Comparison of ENCODE assay signal across 11 cellular contexts in the genomic region with DNA sequence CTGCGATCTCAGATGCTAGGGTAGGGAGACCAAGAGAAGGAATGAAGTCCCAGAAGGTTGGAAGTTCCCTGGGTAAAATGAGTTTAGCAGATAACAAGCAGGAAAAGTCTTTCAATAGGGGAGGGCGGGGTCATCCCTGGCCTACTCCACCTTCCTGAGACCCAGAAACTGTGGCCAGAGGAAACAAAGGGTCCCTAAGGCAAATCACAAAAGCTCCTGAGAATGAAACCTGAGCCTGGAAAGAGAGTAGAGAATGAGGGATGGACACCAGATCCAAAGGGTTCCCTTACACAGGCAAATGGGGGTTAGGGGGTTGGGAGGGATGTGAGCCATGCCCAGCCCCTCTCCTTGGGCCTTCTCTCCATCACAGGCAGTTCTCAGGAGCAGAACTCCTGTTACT. TPM values are rescaled to one million over a fixed set of nuclear protein-coding genes. Genes with fewer than 3 reads are reported as not detected.
A peak's percentile ranks its signal among the peaks of the same experiment; 100 is the strongest.
DNase-seq lines count a peak whose midpoint lies in the region; TF ChIP-seq lines count a peak whose summit lies in the region.
"Had no signal": no experiment of that assay in that cellular context is flagged by ENCODE, and none has a peak within 500 bp of the region (broad histone marks: within the 10 kb centered on the region; RNA-seq: fewer than 3 reads in every experiment).

No MANE protein-coding gene starts in this region.

- peaks cover 28% of the 10 kb centered on the region for H3K27me3 Mint-ChIP-seq in dendritic cell treated with granulocyte-macrophage colony-stimulating factor and Interleukin-4, amounts not matched to agents 40 ng/mL and 50 ng/mL, for 4 days
- H3K27me3 Mint-ChIP-seq: stimulated activated naive CD8-positive, alpha-beta T cell treated with anti-CD3 and anti-CD28 coated beads, Interleukin-15, Interleukin-2, amounts not matched to agents 100 ng/mL and 50 ng/mL, for 24 hours had no signal

- H3K4me1 Mint-ChIP-seq in dendritic cell treated with granulocyte-macrophage colony-stimulating factor and Interleukin-4, amounts not matched to agents 40 ng/mL and 50 ng/mL, for 4 days (ENCODE audit: low read depth): peaks cover 83% of the 10 kb centered on the region

- H3K4me3 ChIP-seq in Loucy (ENCODE audit: low read length, poor library complexity, severe bottlenecking) (no peak overlapping the region), mesodermal cell (ENCODE audit: extremely low read depth, insufficient read depth, low read length, poor library complexity, severe bottlenecking) (no peak overlapping the region), testis (no peak overlapping the region)

- H3K79me2 ChIP-seq in Loucy (ENCODE audit: insufficient read depth, low read length): no peaks in the 10 kb centered on the region

- H3K9ac ChIP-seq in Loucy (ENCODE audit: low read depth, low read length, poor library complexity, severe bottlenecking): peak overlapping the region; percentile 69

- H3K9me2 ChIP-seq in Loucy (replicated peaks; ENCODE audit: low read depth, low read length): no peaks in the 10 kb centered on the region

- TF ChIP-seq CTCF in Loucy (conservative IDR thresholded peaks at IDR 0.05; ENCODE audit: low read length) (no peak), testis (IDR thresholded peaks at IDR 0.05) (no peak)

- DNase-seq in testis: no peak
- DNase-seq in GOT3 (lab: John Stamatoyannopoulos, UW): no peak
- no peak for DNase-seq in NK-92 (lab: John Stamatoyannopoulos, UW; ENCODE audit: unreplicated experiment)
- no peak for DNase-seq in NCI-H524 treated with DMSO at 0.1 percent for 48 hours (lab: John Stamatoyannopoulos, UW)
- DNase-seq in SKM-1 (lab: John Stamatoyannopoulos, UW; ENCODE audit: unreplicated experiment): no peak
- DNase-seq: NCI-H1048, PC-3 had no signal

- peak overlapping the region; percentile 97 for H3K27ac Mint-ChIP-seq in dendritic cell treated with granulocyte-macrophage colony-stimulating factor and Interleukin-4, amounts not matched to agents 40 ng/mL and 50 ng/mL, for 4 days

- H3K27ac ChIP-seq in mesodermal cell (ENCODE audit: low read depth, low read length, severe bottlenecking) (peak overlapping the region; percentile 89), testis (peak overlapping the region; percentile 93 to 99)

- H3K9me3 ChIP-seq in Loucy (ENCODE audit: insufficient read depth, low read depth, low read length): no peaks in the 10 kb centered on the region
- no peaks in the 10 kb centered on the region for H3K9me3 ChIP-seq in mesodermal cell (ENCODE audit: control insufficient read depth, low read length)
- no peaks in the 10 kb centered on the region for H3K9me3 ChIP-seq in testis

- H3K27me3 ChIP-seq in Loucy (ENCODE audit: insufficient read depth, low read length, poor library complexity, severe bottlenecking): no peaks in the 10 kb centered on the region
- no peaks in the 10 kb centered on the region for H3K27me3 ChIP-seq in testis

- H3K36me3 ChIP-seq in Loucy (ENCODE audit: insufficient read depth, low read length) (no peaks in the 10 kb centered on the region), mesodermal cell (ENCODE audit: control insufficient read depth, insufficient read depth, low read length) (no peaks in the 10 kb centered on the region), testis (ENCODE audit: low read depth, missing control alignments) (no peaks in the 10 kb centered on the region)

- H2AFZ ChIP-seq in Loucy (ENCODE audit: low read length): 0 out of 2 replicates have a peak overlapping the region, but pooled peaks have one; percentile 15

- no peaks in the 10 kb centered on the region for H3K9me3 Mint-ChIP-seq in dendritic cell treated with granulocyte-macrophage colony-stimulating factor and Interleukin-4, amounts not matched to agents 40 ng/mL and 50 ng/mL, for 4 days
- H3K9me3 Mint-ChIP-seq: stimulated activated naive CD8-positive, alpha-beta T cell treated with anti-CD3 and anti-CD28 coated beads, Interleukin-15, Interleukin-2, amounts not matched to agents 100 ng/mL and 50 ng/mL, for 24 hours had no signal

- H3F3A ChIP-seq in Loucy (ENCODE audit: low read depth): no peaks in the 10 kb centered on the region

- no peaks in the 10 kb centered on the region for H3K36me3 Mint-ChIP-seq in dendritic cell treated with granulocyte-macrophage colony-stimulating factor and Interleukin-4, amounts not matched to agents 40 ng/mL and 50 ng/mL, for 4 days (ENCODE audit: low read depth)

- 80% methylated on average over 1 of the region's 2 CpGs; no CpG with 5 or more reads in 1 of the 2 experiments for WGBS in mesodermal cell (ENCODE audit: insufficient coverage in 2 of 2), 2 experiments
- 78 to 92% methylated on average over 2 of the region's 2 CpGs for WGBS in testis, 2 donors

- TF ChIP-seq POLR2A in testis (IDR thresholded peaks at IDR 0.05): no peak

- no peaks in the 10 kb centered on the region for H4K20me1 ChIP-seq in Loucy (ENCODE audit: insufficient read depth, low read length, poor library complexity, severe bottlenecking)

- no peak overlapping the region for H3K4me2 ChIP-seq in Loucy (ENCODE audit: low read depth, low read length, poor library complexity, severe bottlenecking)

- no peak overlapping the region for H3K4me3 Mint-ChIP-seq in dendritic cell treated with granulocyte-macrophage colony-stimulating factor and Interleukin-4, amounts not matched to agents 40 ng/mL and 50 ng/mL, for 4 days
- H3K4me3 Mint-ChIP-seq: stimulated activated naive CD8-positive, alpha-beta T cell treated with anti-CD3 and anti-CD28 coated beads, Interleukin-15, Interleukin-2, amounts not matched to agents 100 ng/mL and 50 ng/mL, for 24 hours had no signal

- H3K4me1 ChIP-seq in Loucy (ENCODE audit: insufficient read depth, low read length, poor library complexity, severe bottlenecking) (peaks cover 57% of the 10 kb centered on the region), mesodermal cell (ENCODE audit: control insufficient read depth, insufficient read depth, low read length, poor library complexity, severe bottlenecking) (peaks cover 65% of the 10 kb centered on the region), testis (peaks cover 91% of the 10 kb centered on the region)

- intact Hi-C loops in dendritic cell treated with granulocyte-macrophage colony-stimulating factor and Interleukin-4, amounts not matched to agents 40 ng/mL and 50 ng/mL, for 4 days (cut with micrococcal nuclease): loop anchor here (2.0 kb wide), 1 partner anchor 13 kb away; no protein-coding TSS in a partner anchor
- intact Hi-C loops in testis (cut with DNase I; ENCODE audit: low total_unique reads): no loop called here

RNA-seq across cellular contexts. Expression of gene NR1D1, which starts 9.6 kb away (rescaled TPM):
- polyA plus RNA-seq in mesodermal cell (2013, experiment 1 of 2): 8.1 TPM
- polyA plus RNA-seq in mesodermal cell (2013, experiment 2 of 2): 6.0 TPM
- 10 to 100 TPM; 14.4 to 23.6 TPM for total RNA-seq in testis
- polyA plus RNA-seq in testis (ENCODE audit: insufficient read depth, low read depth, low replicate concordance): 9.8 TPM

RNA-seq across cellular contexts. Expression of gene MSL1, which starts 11.7 kb away (rescaled TPM):
- polyA plus RNA-seq in mesodermal cell (2013, experiment 1 of 2): 81.0 TPM
- 79.8 TPM for polyA plus RNA-seq in mesodermal cell (2013, experiment 2 of 2)
- 100 to 1,000 TPM; 129 to 161 TPM for total RNA-seq in testis
- polyA plus RNA-seq in testis (ENCODE audit: insufficient read depth, low read depth, low replicate concordance): 157 TPM

RNA-seq across cellular contexts. Expression of gene CASC3, which starts 30.3 kb away (rescaled TPM):
- 75.2 TPM for polyA plus RNA-seq in mesodermal cell (2013, experiment 1 of 2)
- 72.6 TPM for polyA plus RNA-seq in mesodermal cell (2013, experiment 2 of 2)
- total RNA-seq in testis: 100 to 1,000 TPM; 123 to 132 TPM
- polyA plus RNA-seq in testis (ENCODE audit: insufficient read depth, low read depth, low replicate concordance): 143 TPM

RNA-seq across cellular contexts. Expression of gene THRA, which starts 47.3 kb away (rescaled TPM):
- polyA plus RNA-seq in mesodermal cell (2013, experiment 1 of 2): 20.7 TPM
- polyA plus RNA-seq in mesodermal cell (2013, experiment 2 of 2): 21.5 TPM
- total RNA-seq in testis: 10 to 100 TPM; 44.9 to 51.7 TPM
- polyA plus RNA-seq in testis (ENCODE audit: insufficient read depth, low read depth, low replicate concordance): 41.2 TPM

RNA-seq across cellular contexts. Expression of gene MED24, which starts 55.8 kb away (rescaled TPM):
- 73.9 TPM for polyA plus RNA-seq in mesodermal cell (2013, experiment 1 of 2)
- polyA plus RNA-seq in mesodermal cell (2013, experiment 2 of 2): 73.6 TPM
- 100 to 1,000 TPM; 151 to 172 TPM for total RNA-seq in testis
- polyA plus RNA-seq in testis (ENCODE audit: insufficient read depth, low read depth, low replicate concordance): 127 TPM
